In the genomic region with DNA sequence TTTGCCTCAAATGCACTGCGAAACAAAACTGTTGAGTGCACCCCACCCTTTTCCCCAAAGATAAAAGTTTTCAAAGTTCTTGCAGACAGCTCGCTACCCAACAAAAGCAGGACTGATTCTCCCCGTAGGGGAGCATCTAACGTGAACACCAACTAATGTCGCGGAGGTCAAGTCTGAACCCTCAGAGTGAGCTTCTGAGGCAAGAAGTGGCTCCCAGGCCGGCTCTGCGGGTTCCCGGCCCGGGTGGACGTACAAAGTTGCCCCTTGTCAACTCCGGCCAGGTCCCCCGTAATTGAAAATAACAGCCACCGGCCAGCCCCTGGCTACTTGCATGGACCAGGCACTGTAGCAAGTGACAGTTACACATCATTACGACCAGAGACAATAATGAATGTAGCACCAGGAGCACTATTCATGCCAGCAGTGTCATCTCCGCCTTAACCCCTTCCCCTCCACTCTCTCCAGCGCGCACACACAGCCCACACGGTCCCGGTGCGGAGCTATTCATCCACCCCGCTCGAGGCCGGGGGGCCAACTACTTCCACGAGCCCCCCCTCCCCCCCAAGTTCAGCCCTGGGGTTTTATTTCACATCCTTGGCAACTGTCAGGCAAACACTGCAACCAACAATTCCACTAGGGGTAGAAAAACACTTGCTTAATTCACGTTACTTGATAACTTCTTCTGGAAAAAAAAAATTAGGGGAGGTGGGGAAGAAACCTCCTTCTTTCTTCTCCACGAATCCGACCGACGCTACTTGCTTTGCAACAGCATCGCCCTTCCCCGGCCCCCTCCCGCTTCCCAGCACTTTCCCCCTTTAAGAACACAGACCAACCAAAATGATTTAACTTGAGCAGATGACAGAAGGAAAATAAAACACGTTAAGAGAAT, we compare ENCODE assay signal across 8 cellular contexts. TPM values are rescaled to one million over a fixed set of nuclear protein-coding genes. Genes with fewer than 3 reads are reported as not detected.
DNase-seq lines count a peak whose midpoint lies in the region; ATAC-seq, FAIRE-seq and TF ChIP-seq lines count a peak whose summit lies in the region.

No MANE protein-coding gene starts in this region.

- H3K4me1 Mint-ChIP-seq in CD8-positive, alpha-beta T cell (ENCODE audit: low read depth): peaks cover 41% of the 10 kb centered on the region

- H3K9me3 ChIP-seq in CD8-positive, alpha-beta T cell (ENCODE audit: low read length): no peaks in the 10 kb centered on the region
- H3K9me3 ChIP-seq in MM.1S (replicated peaks; ENCODE audit: insufficient read depth, low read length): no peaks in the 10 kb centered on the region
- H3K9me3 ChIP-seq in endothelial cell of umbilical vein (replicated peaks; ENCODE audit: control insufficient read depth, insufficient read depth, low read length): no peaks in the 10 kb centered on the region
- H3K9me3 ChIP-seq in thoracic aorta: no peaks in the 10 kb centered on the region

- dilution Hi-C loops in endothelial cell of umbilical vein (cut with MboI; ENCODE audit: extremely low pct_ligation_motif_present, low sequenced_read_pairs): no loop called here

- peaks cover 38% of the 10 kb centered on the region for H3K4me1 ChIP-seq in CD8-positive, alpha-beta T cell (ENCODE audit: insufficient read depth, low read length)
- peaks cover 15% of the 10 kb centered on the region; the same call in 1 of the 2 replicates for H3K4me1 ChIP-seq in MM.1S (ENCODE audit: low read length)
- H3K4me1 ChIP-seq in endothelial cell of umbilical vein (ENCODE audit: control insufficient read depth, extremely low read depth, insufficient read depth, low read length): peaks cover 39% of the 10 kb centered on the region
- peaks cover 29 to 34% of the 10 kb centered on the region in 2 donors for H3K4me1 ChIP-seq in thoracic aorta (ENCODE audit: control insufficient read depth in 1 of 2, low read depth in 2 of 2)

- H3K36me3 ChIP-seq in CD8-positive, alpha-beta T cell (ENCODE audit: insufficient read depth, low read length): no peaks in the 10 kb centered on the region
- H3K36me3 ChIP-seq in MM.1S (replicated peaks; ENCODE audit: insufficient read depth, low read length) (no peaks in the 10 kb centered on the region), endothelial cell of umbilical vein (ENCODE audit: control insufficient read depth in 2 of 2, extremely low read depth in 1 of 2, insufficient read depth in 2 of 2, low read length in 2 of 2) (no peaks in the 10 kb centered on the region), thoracic aorta (no peaks in the 10 kb centered on the region)

- intact Hi-C loops in CD8-positive, alpha-beta T cell (cut with DNase I, micrococcal nuclease): loop anchor here (1.0 to 10.0 kb wide), 15 partner anchors 41 to 1406 kb away; partner anchors contain the start of genes BORA (in 1 of the 2), KLF5 (in 1 of the 2) and MZT1 (in 1 of the 2)
- intact Hi-C loops in endothelial cell of umbilical vein (cut with micrococcal nuclease): loop anchor here (1.0 to 10.0 kb wide), 7 partner anchors 18 to 772 kb away; no protein-coding TSS in a partner anchor

- peak; percentile 46 for FAIRE-seq in endothelial cell of umbilical vein (lab: Jason Lieb, UNC)

- POLR2A ChIA-PET in CD8-positive, alpha-beta T cell (lab: Charles Lee): interaction anchor here (0.6 to 6.1 kb wide), 29 partner anchors 8 to 1194 kb away, joined by 3 to 104 read pairs (median 4); no protein-coding TSS in a partner anchor
- POLR2A ChIA-PET in endothelial cell of umbilical vein (lab: Charles Lee): no interaction called here

- H4K20me1 ChIP-seq in MM.1S (ENCODE audit: insufficient read depth, low read length) (no peaks in the 10 kb centered on the region), endothelial cell of umbilical vein (replicated peaks; ENCODE audit: control insufficient read depth, extremely low read depth, insufficient read depth, low read length) (peaks cover 2% of the 10 kb centered on the region)

- H3K9me2 ChIP-seq in MM.1S (replicated peaks; ENCODE audit: insufficient read depth, low read length): no peaks in the 10 kb centered on the region

- H3K27ac ChIP-seq in CD8-positive, alpha-beta T cell (ENCODE audit: low read depth, low read length): peak overlapping the region; percentile 98
- peak overlapping the region; percentile 66; the same call in 1 of the 2 replicates for H3K27ac ChIP-seq in MM.1S (ENCODE audit: low read length)
- peak overlapping the region; percentile 64 for H3K27ac ChIP-seq in endothelial cell of umbilical vein (ENCODE audit: insufficient read depth, low read depth, low read length)
- peak overlapping the region; percentile 85 to 98 for H3K27ac ChIP-seq in thoracic aorta

- H3K4me3 ChIP-seq in CD8-positive, alpha-beta T cell (ENCODE audit: low read depth, low read length): peak overlapping the region; percentile 95
- H3K4me3 ChIP-seq in MM.1S (ENCODE audit: low read length) (peak overlapping the region; percentile 82), endothelial cell of umbilical vein (replicated peaks in 1 of 3; ENCODE audit: insufficient read depth in 1 of 3, low read depth in 1 of 3, low read length in 3 of 3) (peak overlapping the region; percentile 74 to 92 (median 91)), thoracic aorta (peak overlapping the region; percentile 84)

- H3K79me2 ChIP-seq in MM.1S (ENCODE audit: low read length): peaks cover 57% of the 10 kb centered on the region
- H3K79me2 ChIP-seq in endothelial cell of umbilical vein (ENCODE audit: control insufficient read depth, insufficient read depth, low read length): peaks cover 55% of the 10 kb centered on the region

- no peaks in the 10 kb centered on the region for H3K9me1 ChIP-seq in endothelial cell of umbilical vein (replicated peaks; ENCODE audit: control insufficient read depth, extremely low read depth, insufficient read depth, low read length)

- ATAC-seq in CD8-positive, alpha-beta T cell: no peak
- no peak for ATAC-seq in thoracic aorta (ENCODE audit: insufficient number of reproducible peaks, low FRiP score, low read depth)

- no peak for TF ChIP-seq CTCF in CD8-positive, alpha-beta T cell (IDR thresholded peaks at IDR 0.05)
- TF ChIP-seq CTCF in MM.1S (IDR thresholded peaks at IDR 0.05; ENCODE audit: low read length) (no peak), endothelial cell of umbilical vein (IDR thresholded peaks at IDR 0.05; ENCODE audit: extremely low read depth in 1 of 2, insufficient read depth in 1 of 2, low read depth in 1 of 2, low read length in 2 of 2) (no peak), thoracic aorta (IDR thresholded peaks at IDR 0.05) (no peak)

- H3K27me3 Mint-ChIP-seq in CD8-positive, alpha-beta T cell (ENCODE audit: low read depth): no peaks in the 10 kb centered on the region

- H3K4me3 Mint-ChIP-seq in CD8-positive, alpha-beta T cell: peak overlapping the region; percentile 95

- H3K9me3 Mint-ChIP-seq in CD8-positive, alpha-beta T cell: no peaks in the 10 kb centered on the region

- H3F3A ChIP-seq in MM.1S (ENCODE audit: insufficient read depth, low read length): peaks cover 16% of the 10 kb centered on the region

- TF ChIP-seq POLR2A in endothelial cell of umbilical vein (IDR thresholded peaks at IDR 0.05; ENCODE audit: low read depth, low read length): no peak

- CTCF ChIA-PET in CD8-positive, alpha-beta T cell (lab: Charles Lee): interaction anchor here (0.5 to 13.9 kb wide), 10 partner anchors 8 to 284 kb away, joined by 3 to 128 read pairs (median 4); no protein-coding TSS in a partner anchor
- CTCF ChIA-PET in endothelial cell of umbilical vein (lab: Charles Lee): interaction anchor here (0.8 to 12.0 kb wide), 6 partner anchors 24 to 1087 kb away, joined by 3 to 76 read pairs (median 4); no protein-coding TSS in a partner anchor

- H3K9ac ChIP-seq in MM.1S (ENCODE audit: low read length) (peak overlapping the region; percentile 68), endothelial cell of umbilical vein (replicated peaks; ENCODE audit: extremely low read depth, insufficient read depth, low read length) (peak overlapping the region; percentile 90)

- no TSS peak for BruUV-seq in endothelial cell of umbilical vein (replicated peaks; lab: Mats Ljungman, UMichigan)

- H3K27me3 ChIP-seq in CD8-positive, alpha-beta T cell (ENCODE audit: insufficient read depth, low read length): no peaks in the 10 kb centered on the region
- H3K27me3 ChIP-seq in MM.1S (replicated peaks; ENCODE audit: insufficient read depth, low read length): no peaks in the 10 kb centered on the region
- H3K27me3 ChIP-seq in endothelial cell of umbilical vein (ENCODE audit: control insufficient read depth in 2 of 2, insufficient read depth in 2 of 2, low read length in 2 of 2): no peaks in the 10 kb centered on the region
- H3K27me3 ChIP-seq in thoracic aorta (replicated peaks; ENCODE audit: insufficient read depth): no peaks in the 10 kb centered on the region

- peak overlapping the region; percentile 99 for H3K27ac Mint-ChIP-seq in CD8-positive, alpha-beta T cell

- peak; percentile 24 to 74 (median 44) for DNase-seq in CD8-positive, alpha-beta T cell
- DNase-seq in MM.1S: no peak
- peak; percentile 74 for DNase-seq in activated CD8-positive, alpha-beta memory T cell treated with anti-CD3 and anti-CD28 coated beads, Interleukin-2, amount 50 U/mL, for 48 hours
- DNase-seq in endothelial cell of umbilical vein (ENCODE audit: low read depth, low spot score): peak; percentile 50
- DNase-seq in myocyte (ENCODE audit: low read depth): peak; percentile 59
- DNase-seq in thoracic aorta (ENCODE audit: low spot score): no peak
- no peak for DNase-seq in GM19238 (ENCODE audit: insufficient read length, low spot score)
- DNase-seq in T1000 (lab: John Stamatoyannopoulos, UW): no peak

- peaks cover 17% of the 10 kb centered on the region for H3K36me3 Mint-ChIP-seq in CD8-positive, alpha-beta T cell

- peak overlapping the region; percentile 80 for H2AFZ ChIP-seq in MM.1S (ENCODE audit: low read length)
- H2AFZ ChIP-seq in endothelial cell of umbilical vein (ENCODE audit: low read depth, low read length): peak overlapping the region; percentile 41

- peak overlapping the region; percentile 66; the same call in 1 of the 2 replicates for H3K4me2 ChIP-seq in MM.1S (ENCODE audit: low read depth, low read length)
- peak overlapping the region; percentile 92 for H3K4me2 ChIP-seq in endothelial cell of umbilical vein (ENCODE audit: insufficient read depth, low read length)

RNA-seq across cellular contexts. Expression of gene KLF12, which starts 1.2 kb away (rescaled TPM):
- total RNA-seq in CD8-positive, alpha-beta T cell: 10 to 100 TPM; 59.5 to 64.7 TPM
- total RNA-seq in endothelial cell of umbilical vein (25.9 and 26.0 TPM in 2 replicates), myocyte (36.9 and 38.7 TPM in 2 replicates), thoracic aorta (10 to 100 TPM; 19.9 to 23.8 TPM)
- 16.0 and 18.3 TPM in 2 replicates for polyA plus RNA-seq in endothelial cell of umbilical vein
- polyA plus RNA-seq in endothelial cell of umbilical vein (2011; cell fraction: cytosol; rRNA removed): 7.0 and 8.9 TPM in 2 replicates
- 31.3 and 31.9 TPM in 2 replicates for polyA plus RNA-seq in endothelial cell of umbilical vein (2011; cell fraction: nucleus; rRNA removed)
- 10.1 and 11.2 TPM in 2 replicates for polyA plus RNA-seq in endothelial cell of umbilical vein (2012)
- 161 and 176 TPM in 2 replicates for polyA minus RNA-seq in endothelial cell of umbilical vein
- polyA minus RNA-seq in endothelial cell of umbilical vein (2011; cell fraction: cytosol; rRNA and poly(A)+ RNA removed): 6.3 TPM
- 179 and 248 TPM in 2 replicates for polyA minus RNA-seq in endothelial cell of umbilical vein (2011; cell fraction: nucleus; rRNA and poly(A)+ RNA removed)
- polyA plus RNA-seq in myocyte (2012): 7.9 TPM

Comparison
In these comparisons a context has a peak if more than half of its experiments do, and no peak if none do; other contexts are left out.
1. DNase-seq: peak in CD8-positive, alpha-beta T cell (7 of 7), activated CD8-positive, alpha-beta memory T cell treated with anti-CD3 and anti-CD28 coated beads, Interleukin-2, amount 50 U/mL, for 48 hours (single experiment), endothelial cell of umbilical vein (single experiment) and myocyte (single experiment); none in MM.1S (single experiment), thoracic aorta (single experiment), GM19238 (single experiment) and T1000 (single experiment).
2. Peak in every context shown above with its lines, with median percentiles within 50 percentile points of each other: H3K27ac ChIP-seq and H3K4me3 ChIP-seq.